ENCODE assay signal across 8 cellular contexts in genomic region chr2:20291106-20291564, GRCh38. TPM values are rescaled to one million over a fixed set of nuclear protein-coding genes. Genes with fewer than 3 reads are reported as not detected.
DNase-seq lines count a peak whose midpoint lies in the region; ATAC-seq, FAIRE-seq and TF ChIP-seq lines count a peak whose summit lies in the region.

No MANE protein-coding gene starts in this region.

- H3K56ac ChIP-seq in H1 (replicated peaks; ENCODE audit: insufficient read length, low read depth, low read length) = no peak overlapping the region

- H3K4ac ChIP-seq in H1 (replicated peaks; ENCODE audit: insufficient read length, low read depth, low read length) = no peak overlapping the region

- H3K4me1 ChIP-seq in SK-N-SH (ENCODE audit: control insufficient read depth in 1 of 2, insufficient read depth in 2 of 2, low read depth in 1 of 2, low read length in 1 of 2) (peaks cover 0 to 7% of the 10 kb centered on the region in 2 experiments; a peak in 2 of 4 replicates), H1 (replicated peaks in 1 of 4; ENCODE audit: control insufficient read depth in 3 of 4, insufficient read depth in 4 of 4, low read length in 3 of 4) (peaks cover 0 to 6% (median 1%) of the 10 kb centered on the region in 4 experiments; a peak in 2 of 7 replicates)

- H3K27ac ChIP-seq in SK-N-SH (ENCODE audit: low read depth in 2 of 2, low read length in 1 of 2) = peak overlapping the region; percentile 37 to 64
- H3K27ac ChIP-seq in H1 (ENCODE audit: low read depth, low read length) = no peak overlapping the region

- DNase-seq in CMK (ENCODE audit: low read depth) = peak; percentile 56
- DNase-seq in SK-N-SH = peak; percentile 79
- peak; percentile 43 to 52 for DNase-seq in H1 (ENCODE audit: low read depth in 1 of 2, low spot score in 2 of 2)
- peak; percentile 79 for DNase-seq in medulla oblongata (ENCODE audit: extremely low spot score)
- DNase-seq in mesenteric fat pad (ENCODE audit: low spot score) = no peak

- no peaks in the 10 kb centered on the region for H3K23me2 ChIP-seq in H1 (ENCODE audit: low read depth, low read length)

- TF ChIP-seq POLR2A in H1 (IDR thresholded peaks at IDR 0.05; ENCODE audit: control extremely low read depth in 1 of 2, low read depth in 2 of 2, low read length in 2 of 2) = no peak

- POLR2A ChIA-PET in SK-N-SH (lab: Yijun Ruan, JAX) (interaction anchor here (0.8 kb wide), 1 partner anchor 29 kb away, joined by 3 read pairs; no protein-coding TSS in a partner anchor), H1 (lab: Charles Lee; ENCODE audit: partially characterized antibody) (interaction anchor here (0.6 to 1.6 kb wide), 4 partner anchors 8 to 32 kb away, joined by 3 to 4 read pairs (median 4); no protein-coding TSS in a partner anchor)

- CTCF ChIA-PET in SK-N-SH (lab: Yijun Ruan, JAX) (interaction anchor here (0.6 to 7.5 kb wide), 48 partner anchors 9 to 348 kb away, joined by 3 to 69 read pairs (median 3); partner anchors contain the start of gene SDC1), H1 (lab: Charles Lee; ENCODE audit: partially characterized antibody) (interaction anchor here (0.6 to 3.4 kb wide), 45 partner anchors 9 to 356 kb away, joined by 3 to 24 read pairs (median 4); partner anchors contain the start of gene SDC1)

- peak; percentile 96 for FAIRE-seq in H1 (lab: Jason Lieb, UNC)

- H3K79me1 ChIP-seq in H1 (ENCODE audit: low read depth, low read length) = no peaks in the 10 kb centered on the region

- H4K20me1 ChIP-seq in SK-N-SH (ENCODE audit: insufficient read depth) = peaks cover 11% of the 10 kb centered on the region
- H4K20me1 ChIP-seq in H1 (replicated peaks in 1 of 2; ENCODE audit: control insufficient read depth in 1 of 2, insufficient read depth in 2 of 2, low read length in 2 of 2) = peaks cover 2 to 5% of the 10 kb centered on the region in 2 experiments

- H2BK15ac ChIP-seq in H1 (ENCODE audit: low read length) = no peak overlapping the region

- no peak overlapping the region for H2BK12ac ChIP-seq in H1 (ENCODE audit: low read depth, low read length)

- WGBS in SK-N-SH (ENCODE audit: low lambda C conversion rate) = 84% methylated on average over 7 of the region's 7 CpGs
- WGBS in H1 (ENCODE audit: extremely low coverage in 1 of 2, insufficient coverage in 1 of 2, insufficient read length in 1 of 2, insufficient replicate concordance in 2 of 2, low coverage in 1 of 2, low lambda C conversion rate in 2 of 2, missing lambda C conversion rate in 1 of 2), 2 experiments = 71% methylated on average over 7 of the region's 7 CpGs; no CpG with 5 or more reads in 1 of the 2 experiments

- H3K4me2 ChIP-seq in SK-N-SH (no peak overlapping the region), H1 (ENCODE audit: insufficient read depth in 1 of 2, low read depth in 2 of 2, low read length in 2 of 2) (no peak overlapping the region)

- H2BK20ac ChIP-seq in H1 (ENCODE audit: low read length) = no peak overlapping the region

- TF ChIP-seq CTCF in SK-N-SH (IDR thresholded peaks at IDR 0.05) = peak; percentile 89
- TF ChIP-seq CTCF in H1 (IDR thresholded peaks at IDR 0.05; ENCODE audit: control extremely low read depth in 1 of 3, insufficient read depth in 1 of 3, low read depth in 1 of 3, low read length in 3 of 3) = peak; percentile 54 to 96 (median 88)

- no peak overlapping the region for H3K18ac ChIP-seq in H1 (ENCODE audit: extremely low read depth, low read length)

- TF ChIP-seq RAD21 in Ishikawa (IDR thresholded peaks at IDR 0.05; ENCODE audit: low read depth) = peak; percentile 48
- TF ChIP-seq RAD21 in SK-N-SH (IDR thresholded peaks at IDR 0.05; ENCODE audit: low read length) = peak; percentile 74
- peak; percentile 49 to 50 for TF ChIP-seq RAD21 in H1 (IDR thresholded peaks at IDR 0.05 in 1 of 2, conservative IDR thresholded peaks at IDR 0.05 in 1 of 2; ENCODE audit: low read depth in 2 of 2, low read length in 2 of 2)

- H3K23ac ChIP-seq in H1 (ENCODE audit: insufficient read length) = no peak overlapping the region

- H3K79me2 ChIP-seq in SK-N-SH (ENCODE audit: insufficient read depth) (peaks cover 60% of the 10 kb centered on the region), H1 (ENCODE audit: control insufficient read depth in 1 of 2, insufficient read depth in 2 of 2, low read length in 2 of 2) (peaks cover 0 to 25% of the 10 kb centered on the region in 2 experiments; a peak in 2 of 4 replicates)

- H4K8ac ChIP-seq in H1 (ENCODE audit: extremely low read depth, insufficient read depth, low read length) = no peak overlapping the region

- no peaks in the 10 kb centered on the region for H3K9me2 ChIP-seq in SK-N-SH

- no peak overlapping the region for H4K91ac ChIP-seq in H1 (replicated peaks; ENCODE audit: insufficient read length, low read length)

- no peak overlapping the region for H3K9ac ChIP-seq in SK-N-SH
- H3K9ac ChIP-seq in H1 (replicated peaks in 1 of 4; ENCODE audit: extremely low read depth in 1 of 4, low read depth in 3 of 4, low read length in 3 of 4) = peak overlapping the region in 1 of 4 experiments; percentile 49; a peak in 1 of 7 replicates

- H3K14ac ChIP-seq in H1 (ENCODE audit: insufficient read length) = no peak overlapping the region

- H3F3A ChIP-seq in SK-N-SH (replicated peaks; ENCODE audit: insufficient read depth) = peaks cover 37% of the 10 kb centered on the region

- H4K5ac ChIP-seq in H1 (ENCODE audit: insufficient read length, low read depth, low read length) = no peak overlapping the region

- H2BK5ac ChIP-seq in H1 (ENCODE audit: low read depth, low read length) = no peak overlapping the region

- no peak overlapping the region for H2AK5ac ChIP-seq in H1 (ENCODE audit: low read depth, low read length)

- H2AFZ ChIP-seq in SK-N-SH (ENCODE audit: low read depth) = no peak overlapping the region
- H2AFZ ChIP-seq in H1 (ENCODE audit: low read length) = no peak overlapping the region

- H3K4me3 ChIP-seq in SK-N-SH (ENCODE audit: low read depth in 2 of 2, low read length in 1 of 2) (no peak overlapping the region), H1 (ENCODE audit: extremely low read depth in 1 of 4, insufficient read depth in 2 of 4, low read depth in 3 of 4, low read length in 4 of 4) (no peak overlapping the region)

- no peaks in the 10 kb centered on the region for H3K27me3 ChIP-seq in SK-N-SH (ENCODE audit: insufficient read depth)
- no peaks in the 10 kb centered on the region for H3K27me3 ChIP-seq in H1 (replicated peaks in 1 of 4; ENCODE audit: control insufficient read depth in 3 of 4, extremely low read depth in 1 of 4, insufficient read depth in 3 of 4, low read length in 3 of 4)

- H2BK120ac ChIP-seq in H1 (replicated peaks; ENCODE audit: low read depth, low read length) = no peak overlapping the region

- H3K36me3 ChIP-seq in SK-N-SH (replicated peaks in 1 of 2; ENCODE audit: control insufficient read depth in 1 of 2, insufficient read depth in 2 of 2, low read length in 1 of 2) (peaks cover 83 to 86% of the 10 kb centered on the region in 2 experiments), H1 (ENCODE audit: control insufficient read depth in 2 of 4, insufficient read depth in 4 of 4, low read length in 3 of 4) (peaks cover 10 to 58% (median 23%) of the 10 kb centered on the region in 4 experiments)

- H3K9me3 ChIP-seq in SK-N-SH (no peaks in the 10 kb centered on the region), H1 (ENCODE audit: insufficient read depth in 2 of 2, low read depth in 1 of 2, low read length in 1 of 2) (no peaks in the 10 kb centered on the region)

- ATAC-seq in GM18870 (IDR thresholded peaks at IDR 0.05; ENCODE audit: unreplicated experiment) (peak; percentile 58), GM19395 (IDR thresholded peaks at IDR 0.05; ENCODE audit: unreplicated experiment) (no peak)

- TF ChIP-seq EP300 in Ishikawa (IDR thresholded peaks at IDR 0.05; ENCODE audit: borderline replicate concordance) (no peak), SK-N-SH (IDR thresholded peaks at IDR 0.05; ENCODE audit: borderline replicate concordance in 1 of 2, low read depth in 1 of 2, low read length in 1 of 2) (no peak), H1 (IDR thresholded peaks at IDR 0.05; ENCODE audit: borderline replicate concordance in 1 of 2, low read depth in 2 of 2, low read length in 2 of 2) (no peak)

TF ChIP-seq in Ishikawa, 13 proteins besides CTCF, POLR2A, EP300 and RAD21 (continues in another document):
- no peak for TF ChIP-seq TCF12 (IDR thresholded peaks at IDR 0.05; ENCODE audit: low read depth)

TF ChIP-seq in SK-N-SH, 30 proteins besides CTCF, POLR2A, EP300 and RAD21 (continues in another document):
- TF ChIP-seq GABPA (IDR thresholded peaks at IDR 0.05; ENCODE audit: low read depth) (no peak), FOXM1 (IDR thresholded peaks at IDR 0.05; ENCODE audit: low read depth) (no peak), MXI1 (IDR thresholded peaks at IDR 0.05; ENCODE audit: low read depth, low read length) (peak; percentile 90), CHD2 (IDR thresholded peaks at IDR 0.05; ENCODE audit: low read length, partially characterized antibody) (no peak), TAF1 (IDR thresholded peaks at IDR 0.05; ENCODE audit: borderline replicate concordance, low read depth, low read length) (no peak), TCF12 (IDR thresholded peaks at IDR 0.05) (peak; percentile 31; the same call in 1 of the 2 replicates)

TF ChIP-seq in H1, 55 proteins besides CTCF, POLR2A, EP300 and RAD21 (continues in another document):
- TF ChIP-seq TEAD4 (IDR thresholded peaks at IDR 0.05; ENCODE audit: low read depth, low read length) = peak; percentile 99
- peak; percentile 49; the same call in 1 of the 2 replicates for TF ChIP-seq MAX (IDR thresholded peaks at IDR 0.05)
- TF ChIP-seq KDM4A (IDR thresholded peaks at IDR 0.05; ENCODE audit: low read depth, low read length, severe bottlenecking) = no peak
- peak; percentile 54; the same call in 1 of the 2 replicates for TF ChIP-seq YY1 (IDR thresholded peaks at IDR 0.05; ENCODE audit: low read depth, low read length)
- TF ChIP-seq RNF2 (IDR thresholded peaks at IDR 0.05; ENCODE audit: borderline replicate concordance, low read depth, low read length, missing control alignments, poor library complexity, severe bottlenecking) = no peak

RNA-seq across cellular contexts. Expression of gene PUM2, which starts 59.5 kb away (rescaled TPM):
- polyA plus RNA-seq in SK-N-SH (2012; rRNA removed) (19.7 and 29.7 TPM in 2 replicates), H1 (2011; rRNA removed) (30.1 and 46.6 TPM in 2 replicates)
- 22.7 and 25.9 TPM in 2 replicates for polyA plus RNA-seq in SK-N-SH (2012; cell fraction: cytosol; rRNA removed)
- 12.6 and 30.0 TPM in 2 replicates for polyA plus RNA-seq in SK-N-SH (2012; cell fraction: nucleus; rRNA removed)
- 109 and 114 TPM in 2 replicates for total RNA-seq in H1 (2021; fragmentation: NEBNext Ultra II Directional; extraction: Animal tissue kit (Norgen Biotek cat#: 25700))
- 40.1 TPM for polyA plus RNA-seq in H1 (2011; cell fraction: cytosol; rRNA removed)
- 37.3 TPM for polyA plus RNA-seq in H1 (2011; cell fraction: nucleus; rRNA removed)
- 33.7 to 56.1 TPM (median 47.0 TPM) in 4 replicates for polyA plus RNA-seq in H1 (2012, experiment 1 of 2)
- 2.6 TPM for polyA plus RNA-seq in H1 (2012, experiment 2 of 2)
- polyA plus RNA-seq in H1 (2013, experiment 1 of 2) = 31.1 TPM
- polyA plus RNA-seq in H1 (2013, experiment 2 of 2) = 31.5 TPM
- 336 and 378 TPM in 2 replicates for polyA minus RNA-seq in H1 (2011; rRNA and poly(A)+ RNA removed)
- polyA minus RNA-seq in H1 (2011; cell fraction: cytosol; rRNA and poly(A)+ RNA removed) = 98.2 TPM
- 170 TPM for polyA minus RNA-seq in H1 (2011; cell fraction: nucleus; rRNA and poly(A)+ RNA removed)
- total RNA-seq in mesenteric fat pad = 74.2 TPM
